8 cellular contexts compared by ENCODE assay signal in genomic region chr5:124735169-124735858, GRCh38. TPM values are rescaled to one million over a fixed set of nuclear protein-coding genes. Genes with fewer than 3 reads are reported as not detected.
DNase-seq lines count a peak whose midpoint lies in the region; ATAC-seq, FAIRE-seq and TF ChIP-seq lines count a peak whose summit lies in the region.

No MANE protein-coding gene starts in this region.

- 3 to 7% methylated on average over 24 of the region's 24 CpGs for WGBS in testis, 2 donors

- TF ChIP-seq CTCF in testis (IDR thresholded peaks at IDR 0.05), result no peak

- intact Hi-C loops in testis (cut with DNase I; ENCODE audit: low total_unique reads), result no loop called here
- intact Hi-C loops in activated naive CD4-positive, alpha-beta T cell treated with anti-CD3 and anti-CD28 coated beads for 36 hours (cut with micrococcal nuclease), result no loop called here

- peak; percentile 27 for FAIRE-seq in islet of Langerhans (lab: Jason Lieb, UNC)

- no peak for TF ChIP-seq POLR2A in testis (IDR thresholded peaks at IDR 0.05)

- H3K27me3 ChIP-seq in testis, result no peaks in the 10 kb centered on the region

- H3K27ac ChIP-seq in testis, result peak overlapping the region in 1 of 2 donors; percentile 26

- peaks cover 5% of the 10 kb centered on the region for H3K9me3 Mint-ChIP-seq in activated naive CD4-positive, alpha-beta T cell treated with anti-CD3 and anti-CD28 coated beads for 36 hours

- no peaks in the 10 kb centered on the region for H3K36me3 Mint-ChIP-seq in activated naive CD4-positive, alpha-beta T cell treated with anti-CD3 and anti-CD28 coated beads for 36 hours (ENCODE audit: low read depth)

- no peaks in the 10 kb centered on the region for H3K4me1 ChIP-seq in testis

- POLR2A ChIA-PET in HEK293T (lab: Yijun Ruan, JAX), result interaction anchor here (1.9 to 5.0 kb wide), 2 partner anchors 13 to 106 kb away, joined by 5 to 50 read pairs; partner anchors contain the start of gene ZNF608

- no peak overlapping the region for H3K4me3 Mint-ChIP-seq in activated naive CD4-positive, alpha-beta T cell treated with anti-CD3 and anti-CD28 coated beads for 36 hours

- H3K4me1 Mint-ChIP-seq in activated naive CD4-positive, alpha-beta T cell treated with anti-CD3 and anti-CD28 coated beads for 36 hours (ENCODE audit: low read depth), result no peaks in the 10 kb centered on the region

- H3K27me3 Mint-ChIP-seq in activated naive CD4-positive, alpha-beta T cell treated with anti-CD3 and anti-CD28 coated beads for 36 hours (ENCODE audit: low read depth), result peaks cover 44% of the 10 kb centered on the region

- H3K9me3 ChIP-seq in testis, result no peaks in the 10 kb centered on the region

- peak; percentile 80 for DNase-seq in HEK293T (ENCODE audit: extremely low spot score)
- DNase-seq in astrocyte of the hippocampus (ENCODE audit: low read depth, low spot score), result peak; percentile 34
- peak; percentile 49 for DNase-seq in testis
- no peak for DNase-seq in NCI-H345 (lab: John Stamatoyannopoulos, UW)
- DNase-seq in activated naive CD4-positive, alpha-beta T cell treated with anti-CD3 and anti-CD28 coated beads for 36 hours, result no peak

- ATAC-seq in esophagus mucosa (no peak), GM18873 (IDR thresholded peaks at IDR 0.05; ENCODE audit: low FRiP score, unreplicated experiment) (no peak)

- peak overlapping the region; percentile 22 to 52 for H3K4me3 ChIP-seq in testis

- no peak overlapping the region for H3K27ac Mint-ChIP-seq in activated naive CD4-positive, alpha-beta T cell treated with anti-CD3 and anti-CD28 coated beads for 36 hours

- no peaks in the 10 kb centered on the region for H3K36me3 ChIP-seq in testis (ENCODE audit: low read depth, missing control alignments)

- CTCF ChIA-PET in HEK293T (lab: Yijun Ruan, JAX), result interaction anchor here (0.6 to 1.2 kb wide), 3 partner anchors 10 to 270 kb away, joined by 3 to 4 read pairs (median 3); no protein-coding TSS in a partner anchor
- CTCF ChIA-PET in activated naive CD4-positive, alpha-beta T cell treated with anti-CD3 and anti-CD28 coated beads for 36 hours (lab: Charles Lee), result no interaction called here

TF ChIP-seq in HEK293T, 16 proteins besides CTCF, POLR2A, EP300 and RAD21:
- TF ChIP-seq ZNF384 (IDR thresholded peaks at IDR 0.05) (no peak), FOXA1 (IDR thresholded peaks at IDR 0.05) (no peak), HDGF (IDR thresholded peaks at IDR 0.05; ENCODE audit: borderline replicate concordance) (no peak), SP1 (IDR thresholded peaks at IDR 0.05) (no peak), FOXK2 (IDR thresholded peaks at IDR 0.05) (no peak), L3MBTL2 (conservative IDR thresholded peaks at IDR 0.05) (no peak), LEF1 (IDR thresholded peaks at IDR 0.05; ENCODE audit: borderline replicate concordance) (peak; percentile 72; the same call in 1 of the 2 replicates), FOXM1 (IDR thresholded peaks at IDR 0.05; ENCODE audit: borderline replicate concordance) (0 out of 2 replicates have a peak, but pooled peaks have one; percentile 47), BHLHE40 (IDR thresholded peaks at IDR 0.05; ENCODE audit: borderline replicate concordance) (no peak), SUZ12 (IDR thresholded peaks at IDR 0.05) (no peak), ELF4 (IDR thresholded peaks at IDR 0.05) (no peak), PKNOX1 (IDR thresholded peaks at IDR 0.05) (peak; percentile 96), NFRKB (IDR thresholded peaks at IDR 0.05) (no peak), CTBP1 (IDR thresholded peaks at IDR 0.05; ENCODE audit: borderline replicate concordance) (peak; percentile 99), ARNT (IDR thresholded peaks at IDR 0.05) (peak; percentile 100), TARDBP (IDR thresholded peaks at IDR 0.05) (no peak)

RNA-seq across cellular contexts. Expression of gene ZNF608, which starts 11.1 kb away (rescaled TPM):
- total RNA-seq in testis, result 10 to 100 TPM; 42.1 to 42.4 TPM
- 28.7 TPM for polyA plus RNA-seq in testis (ENCODE audit: insufficient read depth, low read depth, low replicate concordance)
- 6.7 TPM for total RNA-seq in esophagus mucosa
- total RNA-seq in activated naive CD4-positive, alpha-beta T cell treated with anti-CD3 and anti-CD28 coated beads for 36 hours, result not detected

Comparison
In these comparisons a context has a peak if more than half of its experiments do, and no peak if none do; other contexts are left out.
1. DNase-seq: peak in HEK293T (single experiment), astrocyte of the hippocampus (single experiment) and testis (single experiment); none in NCI-H345 (single experiment) and activated naive CD4-positive, alpha-beta T cell treated with anti-CD3 and anti-CD28 coated beads for 36 hours (single experiment).